15 cellular contexts compared by ENCODE assay signal in genomic region chr12:121439715-121440114, GRCh38. TPM values are rescaled to one million over a fixed set of nuclear protein-coding genes. Genes with fewer than 3 reads are reported as not detected.
DNase-seq lines count a peak whose midpoint lies in the region; ATAC-seq and TF ChIP-seq lines count a peak whose summit lies in the region.
"Had no signal": no experiment of that assay in that cellular context is flagged by ENCODE, and none has a peak within 500 bp of the region (broad histone marks: within the 10 kb centered on the region; RNA-seq: fewer than 3 reads in every experiment).

No MANE protein-coding gene starts in this region.

- H3K4me3 Mint-ChIP-seq in activated naive CD4-positive, alpha-beta T cell treated with anti-CD3 and anti-CD28 coated beads, Interleukin-2, amount 10 ng/mL, durations not matched to agents 7 days and 5 days = no peak overlapping the region
- no peak overlapping the region for H3K4me3 Mint-ChIP-seq in activated naive CD4-positive, alpha-beta T cell treated with anti-CD3 and anti-CD28 coated beads for 36 hours
- no peak overlapping the region for H3K4me3 Mint-ChIP-seq in central memory CD8-positive, alpha-beta T cell
- no peak overlapping the region for H3K4me3 Mint-ChIP-seq in nephron progenitor cell
- H3K4me3 Mint-ChIP-seq: CD4-positive, alpha-beta memory T cell had no signal

- no peaks in the 10 kb centered on the region for H3F3A ChIP-seq in smooth muscle cell (ENCODE audit: low read depth)

- peaks cover 15% of the 10 kb centered on the region for H3K9me3 Mint-ChIP-seq in activated naive CD4-positive, alpha-beta T cell treated with anti-CD3 and anti-CD28 coated beads, Interleukin-2, amount 10 ng/mL, durations not matched to agents 7 days and 5 days
- peaks cover 3% of the 10 kb centered on the region for H3K9me3 Mint-ChIP-seq in activated naive CD4-positive, alpha-beta T cell treated with anti-CD3 and anti-CD28 coated beads for 36 hours
- peaks cover 5% of the 10 kb centered on the region for H3K9me3 Mint-ChIP-seq in central memory CD8-positive, alpha-beta T cell
- peaks cover 33% of the 10 kb centered on the region for H3K9me3 Mint-ChIP-seq in nephron progenitor cell

- no peaks in the 10 kb centered on the region for H3K27me3 ChIP-seq in smooth muscle cell (ENCODE audit: low read depth)
- H3K27me3 ChIP-seq: BLaER1 had no signal

- ATAC-seq in central memory CD8-positive, alpha-beta T cell (replicated peaks; ENCODE audit: extremely low read depth, poor library complexity, severe bottlenecking) = no peak
- ATAC-seq: A549, Right ventricle myocardium inferior had no signal

- H3K4me1 Mint-ChIP-seq in activated naive CD4-positive, alpha-beta T cell treated with anti-CD3 and anti-CD28 coated beads, Interleukin-2, amount 10 ng/mL, durations not matched to agents 7 days and 5 days = no peaks in the 10 kb centered on the region
- peaks cover 3% of the 10 kb centered on the region for H3K4me1 Mint-ChIP-seq in activated naive CD4-positive, alpha-beta T cell treated with anti-CD3 and anti-CD28 coated beads for 36 hours (ENCODE audit: low read depth)
- H3K4me1 Mint-ChIP-seq in central memory CD8-positive, alpha-beta T cell = peaks cover 17% of the 10 kb centered on the region
- peaks cover 15% of the 10 kb centered on the region for H3K4me1 Mint-ChIP-seq in nephron progenitor cell

- H3K4me1 ChIP-seq in smooth muscle cell (ENCODE audit: low read depth) = no peaks in the 10 kb centered on the region
- H3K4me1 ChIP-seq: BLaER1 had no signal

- 94% methylated on average over 16 of the region's 16 CpGs for WGBS in smooth muscle cell (ENCODE audit: low lambda C conversion rate)

- H3K9ac ChIP-seq in smooth muscle cell (ENCODE audit: low read depth) = no peak overlapping the region
- H3K9ac ChIP-seq: BLaER1 had no signal

- H3K4me2 ChIP-seq in smooth muscle cell = no peak overlapping the region
- H3K4me2 ChIP-seq: A549, BLaER1 had no signal

- no peak overlapping the region for H3K27ac ChIP-seq in smooth muscle cell (ENCODE audit: low read depth)
- H3K27ac ChIP-seq: A549, BLaER1 had no signal

- TF ChIP-seq CTCF in nephron progenitor cell (IDR thresholded peaks at IDR 0.05) = no peak
- TF ChIP-seq CTCF in smooth muscle cell (IDR thresholded peaks at IDR 0.05; ENCODE audit: borderline replicate concordance, insufficient read depth, poor library complexity, severe bottlenecking) = no peak

- no peak overlapping the region for H2AFZ ChIP-seq in smooth muscle cell (ENCODE audit: low read depth)

- H3K4me3 ChIP-seq in smooth muscle cell = no peak overlapping the region
- H3K4me3 ChIP-seq: A549, BLaER1 had no signal

- no peak for DNase-seq in activated naive CD4-positive, alpha-beta T cell treated with anti-CD3 and anti-CD28 coated beads, Interleukin-2, amount 10 ng/mL, durations not matched to agents 7 days and 5 days
- DNase-seq in activated naive CD4-positive, alpha-beta T cell treated with anti-CD3 and anti-CD28 coated beads for 36 hours = no peak
- no peak for DNase-seq in central memory CD8-positive, alpha-beta T cell (ENCODE audit: low spot score in 2 of 2)
- DNase-seq in nephron progenitor cell = no peak
- no peak for DNase-seq in NCI-H1048 (lab: John Stamatoyannopoulos, UW)
- no peak for DNase-seq in smooth muscle cell (lab: John Stamatoyannopoulos, UW; ENCODE audit: unreplicated experiment)
- DNase-seq in NCI-H82 (lab: John Stamatoyannopoulos, UW) = no peak
- DNase-seq: CD4-positive, alpha-beta memory T cell; DMS53; NCI-H1694 treated with DMSO at 0.1 percent for 48 hours; NCI-H510A; NCI-H748 treated with DMSO at 0.1 percent for 48 hours had no signal

- intact Hi-C loops in activated naive CD4-positive, alpha-beta T cell treated with anti-CD3 and anti-CD28 coated beads for 36 hours (cut with micrococcal nuclease) = loop anchor here (5.0 kb wide), 1 partner anchor 377 kb away; no protein-coding TSS in a partner anchor

- peaks cover 72% of the 10 kb centered on the region for H3K36me3 Mint-ChIP-seq in activated naive CD4-positive, alpha-beta T cell treated with anti-CD3 and anti-CD28 coated beads, Interleukin-2, amount 10 ng/mL, durations not matched to agents 7 days and 5 days
- peaks cover 35% of the 10 kb centered on the region for H3K36me3 Mint-ChIP-seq in activated naive CD4-positive, alpha-beta T cell treated with anti-CD3 and anti-CD28 coated beads for 36 hours (ENCODE audit: low read depth)
- H3K36me3 Mint-ChIP-seq in central memory CD8-positive, alpha-beta T cell (ENCODE audit: insufficient read depth) = peaks cover 54% of the 10 kb centered on the region
- peaks cover 84% of the 10 kb centered on the region for H3K36me3 Mint-ChIP-seq in nephron progenitor cell (ENCODE audit: low read depth)

- no peaks in the 10 kb centered on the region for H3K36me3 ChIP-seq in smooth muscle cell (ENCODE audit: low read depth)

- CTCF ChIA-PET in activated naive CD4-positive, alpha-beta T cell treated with anti-CD3 and anti-CD28 coated beads, Interleukin-2, amount 10 ng/mL, durations not matched to agents 7 days and 5 days (lab: Charles Lee) = interaction anchor here (0.7 kb wide), 1 partner anchor 99 kb away, joined by 3 read pairs; no protein-coding TSS in a partner anchor
- CTCF ChIA-PET in activated naive CD4-positive, alpha-beta T cell treated with anti-CD3 and anti-CD28 coated beads for 36 hours (lab: Charles Lee) = interaction anchor here (0.7 to 7.6 kb wide), 3 partner anchors 16 to 159 kb away, joined by 3 to 99 read pairs (median 65); no protein-coding TSS in a partner anchor

- H3K9me3 ChIP-seq in smooth muscle cell (replicated peaks; ENCODE audit: low read depth) = peaks cover 6% of the 10 kb centered on the region

- H3K79me2 ChIP-seq in smooth muscle cell (ENCODE audit: low read depth) = no peaks in the 10 kb centered on the region

- no peaks in the 10 kb centered on the region for H4K20me1 ChIP-seq in smooth muscle cell (ENCODE audit: low read depth)

- H3K27ac Mint-ChIP-seq in activated naive CD4-positive, alpha-beta T cell treated with anti-CD3 and anti-CD28 coated beads, Interleukin-2, amount 10 ng/mL, durations not matched to agents 7 days and 5 days = peak overlapping the region; percentile 28
- no peak overlapping the region for H3K27ac Mint-ChIP-seq in activated naive CD4-positive, alpha-beta T cell treated with anti-CD3 and anti-CD28 coated beads for 36 hours
- peak overlapping the region; percentile 84 for H3K27ac Mint-ChIP-seq in central memory CD8-positive, alpha-beta T cell (ENCODE audit: low read depth)
- H3K27ac Mint-ChIP-seq in nephron progenitor cell = peak overlapping the region; percentile 93

- H3K27me3 Mint-ChIP-seq in activated naive CD4-positive, alpha-beta T cell treated with anti-CD3 and anti-CD28 coated beads, Interleukin-2, amount 10 ng/mL, durations not matched to agents 7 days and 5 days = no peaks in the 10 kb centered on the region
- no peaks in the 10 kb centered on the region for H3K27me3 Mint-ChIP-seq in activated naive CD4-positive, alpha-beta T cell treated with anti-CD3 and anti-CD28 coated beads for 36 hours (ENCODE audit: low read depth)
- H3K27me3 Mint-ChIP-seq in central memory CD8-positive, alpha-beta T cell = no peaks in the 10 kb centered on the region
- H3K27me3 Mint-ChIP-seq in nephron progenitor cell (ENCODE audit: low read depth, poor library complexity) = no peaks in the 10 kb centered on the region
- H3K27me3 Mint-ChIP-seq: CD4-positive, alpha-beta memory T cell had no signal

RNA-seq across cellular contexts. Expression of gene RNF34, which starts 39.8 kb away (rescaled TPM):
- 10 to 100 TPM; 54.1 to 57.0 TPM for total RNA-seq in activated naive CD4-positive, alpha-beta T cell treated with anti-CD3 and anti-CD28 coated beads for 36 hours
- 24.0 and 24.2 TPM in 2 replicates for total RNA-seq in smooth muscle cell
- 19.4 and 24.7 TPM in 2 replicates for polyA plus RNA-seq in smooth muscle cell
